ENCODE assay signal across 8 cellular contexts in genomic region chr14:64504897-64505771, GRCh38. TPM values are rescaled to one million over a fixed set of nuclear protein-coding genes. Genes with fewer than 3 reads are reported as not detected.
DNase-seq lines count a peak whose midpoint lies in the region; TF ChIP-seq lines count a peak whose summit lies in the region.

No MANE protein-coding gene starts in this region.

- no peaks in the 10 kb centered on the region for H3K27me3 Mint-ChIP-seq in activated naive CD4-positive, alpha-beta T cell treated with anti-CD3 and anti-CD28 coated beads, Interleukin-2, amount 50 U/mL, for 24 hours

- H3K9me3 ChIP-seq in SK-N-SH = no peaks in the 10 kb centered on the region

- 3% methylated on average over 53 of the region's 67 CpGs for WGBS in SK-N-SH (ENCODE audit: low lambda C conversion rate)

- DNase-seq in DMS153 (lab: John Stamatoyannopoulos, UW) (peak; percentile 65), H7 (peak; percentile 91), MV-4-11 (lab: John Stamatoyannopoulos, UW) (peak; percentile 85), SK-N-SH (peak; percentile 82), glomerular visceral epithelial cell (ENCODE audit: extremely low spot score) (peak; percentile 87), nucleus accumbens (lab: John Stamatoyannopoulos, UW) (peak; percentile 19 to 91 (median 78)), substantia nigra (lab: John Stamatoyannopoulos, UW) (peak; percentile 48 to 92 (median 79))

- H3F3A ChIP-seq in SK-N-SH (replicated peaks; ENCODE audit: insufficient read depth) = peaks cover 22% of the 10 kb centered on the region

- TF ChIP-seq EP300 in SK-N-SH (IDR thresholded peaks at IDR 0.05; ENCODE audit: borderline replicate concordance in 1 of 2, low read depth in 1 of 2, low read length in 1 of 2) = no peak

- POLR2A ChIA-PET in SK-N-SH (lab: Yijun Ruan, JAX) = interaction anchor here (0.6 to 2.3 kb wide), 5 partner anchors 15 to 798 kb away, joined by 3 to 7 read pairs (median 4); partner anchors contain the start of gene HSPA2

- peak overlapping the region; percentile 100 for H3K4me3 Mint-ChIP-seq in activated naive CD4-positive, alpha-beta T cell treated with anti-CD3 and anti-CD28 coated beads, Interleukin-2, amount 50 U/mL, for 24 hours

- peak overlapping the region; percentile 99 for H3K27ac Mint-ChIP-seq in activated naive CD4-positive, alpha-beta T cell treated with anti-CD3 and anti-CD28 coated beads, Interleukin-2, amount 50 U/mL, for 24 hours

- TF ChIP-seq RAD21 in SK-N-SH (IDR thresholded peaks at IDR 0.05; ENCODE audit: low read length) = no peak

- no peak for TF ChIP-seq CTCF in SK-N-SH (IDR thresholded peaks at IDR 0.05)

- CTCF ChIA-PET in SK-N-SH (lab: Yijun Ruan, JAX) = interaction anchor here (0.7 to 5.6 kb wide), 6 partner anchors 18 to 260 kb away, joined by 3 to 20 read pairs (median 4); no protein-coding TSS in a partner anchor

- H2AFZ ChIP-seq in SK-N-SH (ENCODE audit: low read depth) = peak overlapping the region; percentile 45; the same call in 1 of the 2 replicates

- H3K4me3 ChIP-seq in H7 (ENCODE audit: insufficient read depth, low read depth, low read length) (peak overlapping the region; percentile 94), SK-N-SH (ENCODE audit: low read depth in 2 of 2, low read length in 1 of 2) (peak overlapping the region; percentile 72 to 92)

- peaks cover 89% of the 10 kb centered on the region for H3K79me2 ChIP-seq in SK-N-SH (ENCODE audit: insufficient read depth)

- peak overlapping the region; percentile 97 for H3K9ac ChIP-seq in SK-N-SH

- H3K36me3 Mint-ChIP-seq in activated naive CD4-positive, alpha-beta T cell treated with anti-CD3 and anti-CD28 coated beads, Interleukin-2, amount 50 U/mL, for 24 hours = peaks cover 7% of the 10 kb centered on the region

- peaks cover 29 to 41% of the 10 kb centered on the region in 2 experiments for H3K4me1 ChIP-seq in SK-N-SH (ENCODE audit: control insufficient read depth in 1 of 2, insufficient read depth in 2 of 2, low read depth in 1 of 2, low read length in 1 of 2)

- peak overlapping the region; percentile 98 for H3K4me2 ChIP-seq in SK-N-SH

- H3K27me3 ChIP-seq in H7 (ENCODE audit: control insufficient read depth, insufficient read depth, low read length) (no peaks in the 10 kb centered on the region), SK-N-SH (ENCODE audit: insufficient read depth) (no peaks in the 10 kb centered on the region)

- H3K9me3 Mint-ChIP-seq in activated naive CD4-positive, alpha-beta T cell treated with anti-CD3 and anti-CD28 coated beads, Interleukin-2, amount 50 U/mL, for 24 hours = no peaks in the 10 kb centered on the region

- H3K36me3 ChIP-seq in H7 (replicated peaks; ENCODE audit: control insufficient read depth, insufficient read depth, low read length) (no peaks in the 10 kb centered on the region), SK-N-SH (replicated peaks in 1 of 2; ENCODE audit: control insufficient read depth in 1 of 2, insufficient read depth in 2 of 2, low read length in 1 of 2) (no peaks in the 10 kb centered on the region)

- peaks cover 44% of the 10 kb centered on the region for H4K20me1 ChIP-seq in SK-N-SH (ENCODE audit: insufficient read depth)

- H3K27ac ChIP-seq in SK-N-SH (ENCODE audit: low read depth in 2 of 2, low read length in 1 of 2) (peak overlapping the region; percentile 95 to 99), substantia nigra (ENCODE audit: low read depth, low read length, poor library complexity, severe bottlenecking) (peak overlapping the region; percentile 98)

- H3K4me1 Mint-ChIP-seq in activated naive CD4-positive, alpha-beta T cell treated with anti-CD3 and anti-CD28 coated beads, Interleukin-2, amount 50 U/mL, for 24 hours = peaks cover 74% of the 10 kb centered on the region

- no peaks in the 10 kb centered on the region for H3K9me2 ChIP-seq in SK-N-SH

TF ChIP-seq in SK-N-SH, 30 proteins besides CTCF, POLR2A, EP300 and RAD21 (continues in another document):
- no peak; the same call in 1 of the 2 replicates for TF ChIP-seq SIN3A (IDR thresholded peaks at IDR 0.05; ENCODE audit: borderline replicate concordance, low read depth, low read length)
- TF ChIP-seq GATA2 (CRISPR knock-in tag; IDR thresholded peaks at IDR 0.05) = no peak
- TF ChIP-seq MXI1 (IDR thresholded peaks at IDR 0.05; ENCODE audit: low read depth, low read length) = peak; percentile 42
- TF ChIP-seq NRF1 (IDR thresholded peaks at IDR 0.05; ENCODE audit: low read depth, low read length) = no peak
- TF ChIP-seq FOXM1 (IDR thresholded peaks at IDR 0.05; ENCODE audit: low read depth) = no peak
- TF ChIP-seq IRF3 (IDR thresholded peaks at IDR 0.05; ENCODE audit: low read depth, low read length) = no peak
- peak; percentile 19; the same call in 1 of the 2 replicates for TF ChIP-seq MAX (IDR thresholded peaks at IDR 0.05; ENCODE audit: low read depth)
- TF ChIP-seq NFIC (IDR thresholded peaks at IDR 0.05; ENCODE audit: borderline replicate concordance) = 0 out of 2 replicates have a peak, but pooled peaks have one; percentile 0
- peak; percentile 52 for TF ChIP-seq CHD2 (IDR thresholded peaks at IDR 0.05; ENCODE audit: low read length, partially characterized antibody)
- no peak for TF ChIP-seq USF1 (IDR thresholded peaks at IDR 0.05; ENCODE audit: borderline replicate concordance, low read depth)
- TF ChIP-seq PBX3 (IDR thresholded peaks at IDR 0.05) = peak; percentile 99
- TF ChIP-seq TAF1 (IDR thresholded peaks at IDR 0.05; ENCODE audit: borderline replicate concordance, low read depth, low read length) = no peak

RNA-seq across cellular contexts. Expression of gene ZBTB1, which starts 0.6 kb away (rescaled TPM):
- total RNA-seq in H7 (2014; rRNA removed; shearing (Covaris generic)) = 16.0 and 24.7 TPM in 2 replicates
- polyA plus RNA-seq in SK-N-SH (2012; rRNA removed) = 12.7 and 16.4 TPM in 2 replicates
- 16.9 and 19.7 TPM in 2 replicates for polyA plus RNA-seq in SK-N-SH (2012; cell fraction: cytosol; rRNA removed)
- polyA plus RNA-seq in SK-N-SH (2012; cell fraction: nucleus; rRNA removed) = 22.8 and 45.7 TPM in 2 replicates

RNA-seq across cellular contexts. Expression of gene ZBTB25, which starts 1.5 kb away (rescaled TPM):
- total RNA-seq in H7 (2014; rRNA removed; shearing (Covaris generic)) = 3.9 and 7.2 TPM in 2 replicates
- polyA plus RNA-seq in SK-N-SH (2012; rRNA removed) = 4.5 and 5.7 TPM in 2 replicates
- 3.3 and 3.4 TPM in 2 replicates for polyA plus RNA-seq in SK-N-SH (2012; cell fraction: cytosol; rRNA removed)
- polyA plus RNA-seq in SK-N-SH (2012; cell fraction: nucleus; rRNA removed) = 11.6 and 18.8 TPM in 2 replicates

RNA-seq across cellular contexts. Expression of gene HSPA2, which starts 35.4 kb away (rescaled TPM):
- total RNA-seq in H7 (2014; rRNA removed; shearing (Covaris generic)) = 14.1 and 21.4 TPM in 2 replicates
- 13.9 and 20.8 TPM in 2 replicates for polyA plus RNA-seq in SK-N-SH (2012; rRNA removed)
- 9.4 and 12.4 TPM in 2 replicates for polyA plus RNA-seq in SK-N-SH (2012; cell fraction: cytosol; rRNA removed)
- 11.4 and 14.2 TPM in 2 replicates for polyA plus RNA-seq in SK-N-SH (2012; cell fraction: nucleus; rRNA removed)

RNA-seq across cellular contexts. Expression of gene AKAP5, which starts 39.8 kb away (rescaled TPM):
- 0.62 and 1.1 TPM in 2 replicates for total RNA-seq in H7 (2014; rRNA removed; shearing (Covaris generic))
- polyA plus RNA-seq in SK-N-SH (2012; rRNA removed) = 0.28 and 0.36 TPM in 2 replicates
- 0.54 and 0.55 TPM in 2 replicates for polyA plus RNA-seq in SK-N-SH (2012; cell fraction: cytosol; rRNA removed)
- 0.18 and 0.31 TPM in 2 replicates for polyA plus RNA-seq in SK-N-SH (2012; cell fraction: nucleus; rRNA removed)

RNA-seq across cellular contexts. Expression of gene PPP1R36, which starts 44.6 kb away (rescaled TPM):
- 0.28 and 0.41 TPM in 2 replicates for total RNA-seq in H7 (2014; rRNA removed; shearing (Covaris generic))
- polyA plus RNA-seq in SK-N-SH (2012; rRNA removed) = 0.08 and 0.15 TPM in 2 replicates
- 0.12 and 0.14 TPM in 2 replicates for polyA plus RNA-seq in SK-N-SH (2012; cell fraction: cytosol; rRNA removed)
- 0.16 and 0.29 TPM in 2 replicates for polyA plus RNA-seq in SK-N-SH (2012; cell fraction: nucleus; rRNA removed)

Comparison
In these comparisons a context has a peak if more than half of its experiments do, and no peak if none do; other contexts are left out.
1. Peak in every context shown above with its lines: DNase-seq, H3K4me3 ChIP-seq and H3K27ac ChIP-seq.